In genomic region chr4:169723207-169723606, GRCh38 we compare ENCODE assay signal across 8 cellular contexts. TPM values are rescaled to one million over a fixed set of nuclear protein-coding genes. Genes with fewer than 3 reads are reported as not detected.
DNase-seq lines count a peak whose midpoint lies in the region; ATAC-seq and TF ChIP-seq lines count a peak whose summit lies in the region.

No MANE protein-coding gene starts in this region.

- H3K9me3 Mint-ChIP-seq in osteocyte (ENCODE audit: unreplicated experiment) = no peaks in the 10 kb centered on the region
- H3K9me3 Mint-ChIP-seq in natural killer cell treated with Interleukin-12 subunit alpha and Interleukin-12 subunit beta and Interleukin-15 and Interleukin-18, amount 100 ng/mL, for 72 hours = no peaks in the 10 kb centered on the region

- TF ChIP-seq CTCF in dorsolateral prefrontal cortex (IDR thresholded peaks at IDR 0.05 in 54 of 56, conservative IDR thresholded peaks at IDR 0.05 in 2 of 56; ENCODE audit: low read depth in 1 of 56, partially characterized antibody in 56 of 56) (peak in 45 of 56 donors; percentile 10 to 61 (median 33)), osteocyte (IDR thresholded peaks at IDR 0.05) (peak; percentile 40)

- peaks cover 13% of the 10 kb centered on the region for H3K36me3 Mint-ChIP-seq in osteocyte (ENCODE audit: unreplicated experiment)
- peaks cover 11% of the 10 kb centered on the region for H3K36me3 Mint-ChIP-seq in natural killer cell treated with Interleukin-12 subunit alpha and Interleukin-12 subunit beta and Interleukin-15 and Interleukin-18, amount 100 ng/mL, for 72 hours

- H3K27me3 Mint-ChIP-seq in osteocyte (ENCODE audit: unreplicated experiment) = no peaks in the 10 kb centered on the region
- no peaks in the 10 kb centered on the region for H3K27me3 Mint-ChIP-seq in natural killer cell treated with Interleukin-12 subunit alpha and Interleukin-12 subunit beta and Interleukin-15 and Interleukin-18, amount 100 ng/mL, for 72 hours

- DNase-seq in NCI-H146 (lab: John Stamatoyannopoulos, UW) = peak; percentile 0
- DNase-seq in NCI-H146 treated with DMSO at 0.1 percent for 48 hours (lab: John Stamatoyannopoulos, UW; ENCODE audit: unreplicated experiment) = no peak
- DNase-seq in NCI-H2227 treated with DMSO at 0.1 percent for 48 hours (lab: John Stamatoyannopoulos, UW) = peak; percentile 1
- DNase-seq in dorsolateral prefrontal cortex = no peak
- DNase-seq in osteocyte (ENCODE audit: extremely low spot score, unreplicated experiment) = no peak
- no peak for DNase-seq in natural killer cell treated with Interleukin-12 subunit alpha and Interleukin-12 subunit beta and Interleukin-15 and Interleukin-18, amount 100 ng/mL, for 72 hours (ENCODE audit: low spot score)
- no peak for DNase-seq in stimulated activated naive CD8-positive, alpha-beta T cell treated with anti-CD3 and anti-CD28 coated beads, Interleukin-15, Interleukin-2, amounts not matched to agents 100 U/mL and 50 U/mL, for 24 hours
- DNase-seq in ecto neural progenitor cell (ENCODE audit: low spot score) = no peak

- H3K4me1 Mint-ChIP-seq in osteocyte (ENCODE audit: unreplicated experiment) = no peaks in the 10 kb centered on the region
- H3K4me1 Mint-ChIP-seq in natural killer cell treated with Interleukin-12 subunit alpha and Interleukin-12 subunit beta and Interleukin-15 and Interleukin-18, amount 100 ng/mL, for 72 hours (ENCODE audit: low read depth in 2 of 2) = no peaks in the 10 kb centered on the region

- no peaks in the 10 kb centered on the region for H3K27me3 ChIP-seq in dorsolateral prefrontal cortex

- peak overlapping the region in 1 of 59 donors; percentile 26 for H3K27ac ChIP-seq in dorsolateral prefrontal cortex

- no peak for ATAC-seq in natural killer cell treated with Interleukin-12 subunit alpha and Interleukin-12 subunit beta and Interleukin-15 and Interleukin-18, amount 100 ng/mL, for 72 hours
- ATAC-seq in stimulated activated naive CD8-positive, alpha-beta T cell treated with anti-CD3 and anti-CD28 coated beads, Interleukin-15, Interleukin-2, amounts not matched to agents 100 U/mL and 50 U/mL, for 24 hours = no peak

- no peak overlapping the region for H3K4me3 ChIP-seq in dorsolateral prefrontal cortex

- H3K4me3 Mint-ChIP-seq in osteocyte (ENCODE audit: unreplicated experiment) = no peak overlapping the region
- H3K4me3 Mint-ChIP-seq in natural killer cell treated with Interleukin-12 subunit alpha and Interleukin-12 subunit beta and Interleukin-15 and Interleukin-18, amount 100 ng/mL, for 72 hours = no peak overlapping the region

- no peak overlapping the region for H3K27ac Mint-ChIP-seq in osteocyte (ENCODE audit: unreplicated experiment)
- no peak overlapping the region for H3K27ac Mint-ChIP-seq in natural killer cell treated with Interleukin-12 subunit alpha and Interleukin-12 subunit beta and Interleukin-15 and Interleukin-18, amount 100 ng/mL, for 72 hours

- intact Hi-C loops in dorsolateral prefrontal cortex (cut with DNase I) = loop anchor here (5.0 to 10.0 kb wide), 2 partner anchors 58 to 111 kb away; partner anchors contain the start of gene NEK1 (in 1 of the 2)

RNA-seq across cellular contexts. Expression of gene HPF1, which starts 34.5 kb away (rescaled TPM):
- total RNA-seq in dorsolateral prefrontal cortex (10 to 100 TPM; 12.5 to 45.8 (median 29.3) TPM), osteocyte (19.0 and 23.5 TPM in 2 replicates)
- 10 to 100 TPM; 22.3 to 25.9 TPM for total RNA-seq in natural killer cell treated with Interleukin-12 subunit alpha and Interleukin-12 subunit beta and Interleukin-15 and Interleukin-18, amount 100 ng/mL, for 72 hours

Comparison
In these comparisons a context has a peak if more than half of its experiments do, and no peak if none do; other contexts are left out.
1. DNase-seq: peak in NCI-H146 (single experiment) and NCI-H2227 treated with DMSO at 0.1 percent for 48 hours (single experiment); none in NCI-H146 treated with DMSO at 0.1 percent for 48 hours (single experiment), dorsolateral prefrontal cortex (0 of 10), osteocyte (single experiment), natural killer cell treated with Interleukin-12 subunit alpha and Interleukin-12 subunit beta and Interleukin-15 and Interleukin-18, amount 100 ng/mL, for 72 hours (single experiment), stimulated activated naive CD8-positive, alpha-beta T cell treated with anti-CD3 and anti-CD28 coated beads, Interleukin-15, Interleukin-2, amounts not matched to agents 100 U/mL and 50 U/mL, for 24 hours (single experiment) and ecto neural progenitor cell (single experiment).